Comparison of ENCODE assay signal across 1 cellular context in the genomic region with DNA sequence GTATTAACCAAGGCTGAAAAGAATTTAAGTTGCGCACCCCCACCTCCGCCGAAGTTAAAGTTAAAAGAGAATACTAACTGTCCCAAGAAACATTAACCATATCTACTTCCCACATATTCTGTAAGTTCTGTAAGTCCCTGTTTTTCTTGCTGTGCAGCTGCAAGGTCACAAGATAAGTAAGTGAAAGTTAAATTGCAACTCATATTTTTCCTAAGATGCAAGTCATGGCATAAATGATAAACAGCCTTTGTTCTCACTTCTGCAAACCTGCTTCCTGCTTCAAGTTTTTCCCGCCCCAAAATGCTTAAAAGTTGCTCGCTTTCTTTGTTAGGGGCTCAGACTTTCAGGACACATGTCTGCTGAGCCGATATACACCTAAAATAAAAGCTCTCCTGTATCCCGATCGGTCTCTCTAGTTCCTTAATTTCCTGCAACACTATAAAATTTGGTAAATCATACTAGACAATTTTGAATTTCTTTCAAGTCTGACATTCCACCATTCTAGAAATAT.
A peak's percentile ranks its signal among the peaks of the same experiment; 100 is the strongest.
TF ChIP-seq lines count a peak whose summit lies in the region.

No MANE protein-coding gene starts in this region.

TF ChIP-seq in K562, 482 proteins besides CTCF, POLR2A, EP300 and RAD21 (continues in another document):
- TF ChIP-seq XRCC5 (IDR thresholded peaks at IDR 0.05; ENCODE audit: low read depth, low read length): no peak
- no peak for TF ChIP-seq ZNF274 (IDR thresholded peaks at IDR 0.05; ENCODE audit: borderline replicate concordance, low read depth, low read length)
- TF ChIP-seq, protein P1, sequence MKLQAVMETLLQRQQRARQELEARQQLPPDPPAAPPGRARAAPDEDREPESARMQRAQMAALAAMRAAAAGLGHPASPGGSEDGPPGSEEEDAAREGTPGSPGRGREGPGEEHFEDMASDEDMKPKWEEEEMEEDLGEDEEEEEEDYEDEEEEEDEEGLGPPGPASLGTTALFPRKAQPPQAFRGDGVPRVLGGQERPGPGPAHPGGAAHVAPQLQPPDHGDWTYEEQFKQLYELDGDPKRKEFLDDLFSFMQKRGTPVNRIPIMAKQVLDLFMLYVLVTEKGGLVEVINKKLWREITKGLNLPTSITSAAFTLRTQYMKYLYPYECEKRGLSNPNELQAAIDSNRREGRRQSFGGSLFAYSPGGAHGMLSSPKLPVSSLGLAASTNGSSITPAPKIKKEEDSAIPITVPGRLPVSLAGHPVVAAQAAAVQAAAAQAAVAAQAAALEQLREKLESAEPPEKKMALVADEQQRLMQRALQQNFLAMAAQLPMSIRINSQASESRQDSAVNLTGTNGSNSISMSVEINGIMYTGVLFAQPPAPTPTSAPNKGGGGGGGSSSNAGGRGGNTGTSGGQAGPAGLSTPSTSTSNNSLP (IDR thresholded peaks at IDR 0.05; ENCODE audit: borderline replicate concordance, low read depth, low read length): peak; percentile 91; the same call in 1 of the 2 replicates
- peak; percentile 90 for TF ChIP-seq HDAC3 (IDR thresholded peaks at IDR 0.05; ENCODE audit: borderline replicate concordance, partially characterized antibody)
- TF ChIP-seq IFI16 (CRISPR knock-in tag; IDR thresholded peaks at IDR 0.05): peak; percentile 50; the same call in 1 of the 2 replicates
- peak; percentile 97 for TF ChIP-seq DPF2 (IDR thresholded peaks at IDR 0.05)
- no peak for TF ChIP-seq POLR2H (tag; IDR thresholded peaks at IDR 0.05; ENCODE audit: low read depth)
- TF ChIP-seq, protein P2, sequence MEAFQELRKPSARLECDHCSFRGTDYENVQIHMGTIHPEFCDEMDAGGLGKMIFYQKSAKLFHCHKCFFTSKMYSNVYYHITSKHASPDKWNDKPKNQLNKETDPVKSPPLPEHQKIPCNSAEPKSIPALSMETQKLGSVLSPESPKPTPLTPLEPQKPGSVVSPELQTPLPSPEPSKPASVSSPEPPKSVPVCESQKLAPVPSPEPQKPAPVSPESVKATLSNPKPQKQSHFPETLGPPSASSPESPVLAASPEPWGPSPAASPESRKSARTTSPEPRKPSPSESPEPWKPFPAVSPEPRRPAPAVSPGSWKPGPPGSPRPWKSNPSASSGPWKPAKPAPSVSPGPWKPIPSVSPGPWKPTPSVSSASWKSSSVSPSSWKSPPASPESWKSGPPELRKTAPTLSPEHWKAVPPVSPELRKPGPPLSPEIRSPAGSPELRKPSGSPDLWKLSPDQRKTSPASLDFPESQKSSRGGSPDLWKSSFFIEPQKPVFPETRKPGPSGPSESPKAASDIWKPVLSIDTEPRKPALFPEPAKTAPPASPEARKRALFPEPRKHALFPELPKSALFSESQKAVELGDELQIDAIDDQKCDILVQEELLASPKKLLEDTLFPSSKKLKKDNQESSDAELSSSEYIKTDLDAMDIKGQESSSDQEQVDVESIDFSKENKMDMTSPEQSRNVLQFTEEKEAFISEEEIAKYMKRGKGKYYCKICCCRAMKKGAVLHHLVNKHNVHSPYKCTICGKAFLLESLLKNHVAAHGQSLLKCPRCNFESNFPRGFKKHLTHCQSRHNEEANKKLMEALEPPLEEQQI (IDR thresholded peaks at IDR 0.05): peak; percentile 97
- peak; percentile 99 for TF ChIP-seq LEF1 (IDR thresholded peaks at IDR 0.05)
- peak; percentile 75 for TF ChIP-seq CCNT2 (IDR thresholded peaks at IDR 0.05; ENCODE audit: borderline replicate concordance, extremely low read depth, insufficient read length, low read depth, low read length)
- TF ChIP-seq CREB1 (IDR thresholded peaks at IDR 0.05): peak; percentile 65; the same call in 1 of the 2 replicates
- TF ChIP-seq CREB1 (CRISPR knock-in tag; IDR thresholded peaks at IDR 0.05): no peak
- TF ChIP-seq NBN (IDR thresholded peaks at IDR 0.05; ENCODE audit: low read depth): peak; percentile 83
- TF ChIP-seq ELK1 (CRISPR knock-in tag; IDR thresholded peaks at IDR 0.05): no peak
- peak; percentile 14; the same call in 1 of the 2 replicates for TF ChIP-seq CREB3L1 (IDR thresholded peaks at IDR 0.05; ENCODE audit: borderline replicate concordance, low read depth)
- peak; percentile 80 to 95; a peak in 3 of 4 replicates for TF ChIP-seq TBL1XR1 (IDR thresholded peaks at IDR 0.05; ENCODE audit: low read length in 2 of 2)
- peak; percentile 77 for TF ChIP-seq EP400 (IDR thresholded peaks at IDR 0.05)
- TF ChIP-seq ZNF76 (CRISPR knock-in tag; IDR thresholded peaks at IDR 0.05; ENCODE audit: borderline replicate concordance): no peak
- peak; percentile 92 for TF ChIP-seq MAFF (IDR thresholded peaks at IDR 0.05; ENCODE audit: low read length)
- no peak for TF ChIP-seq NFIX (CRISPR knock-in tag; IDR thresholded peaks at IDR 0.05; ENCODE audit: low read depth)
- TF ChIP-seq ZNF766 (CRISPR knock-in tag; conservative IDR thresholded peaks at IDR 0.05): peak; percentile 91
- TF ChIP-seq ZNF239 (CRISPR knock-in tag; IDR thresholded peaks at IDR 0.05): peak; percentile 65
- TF ChIP-seq, protein P3, sequence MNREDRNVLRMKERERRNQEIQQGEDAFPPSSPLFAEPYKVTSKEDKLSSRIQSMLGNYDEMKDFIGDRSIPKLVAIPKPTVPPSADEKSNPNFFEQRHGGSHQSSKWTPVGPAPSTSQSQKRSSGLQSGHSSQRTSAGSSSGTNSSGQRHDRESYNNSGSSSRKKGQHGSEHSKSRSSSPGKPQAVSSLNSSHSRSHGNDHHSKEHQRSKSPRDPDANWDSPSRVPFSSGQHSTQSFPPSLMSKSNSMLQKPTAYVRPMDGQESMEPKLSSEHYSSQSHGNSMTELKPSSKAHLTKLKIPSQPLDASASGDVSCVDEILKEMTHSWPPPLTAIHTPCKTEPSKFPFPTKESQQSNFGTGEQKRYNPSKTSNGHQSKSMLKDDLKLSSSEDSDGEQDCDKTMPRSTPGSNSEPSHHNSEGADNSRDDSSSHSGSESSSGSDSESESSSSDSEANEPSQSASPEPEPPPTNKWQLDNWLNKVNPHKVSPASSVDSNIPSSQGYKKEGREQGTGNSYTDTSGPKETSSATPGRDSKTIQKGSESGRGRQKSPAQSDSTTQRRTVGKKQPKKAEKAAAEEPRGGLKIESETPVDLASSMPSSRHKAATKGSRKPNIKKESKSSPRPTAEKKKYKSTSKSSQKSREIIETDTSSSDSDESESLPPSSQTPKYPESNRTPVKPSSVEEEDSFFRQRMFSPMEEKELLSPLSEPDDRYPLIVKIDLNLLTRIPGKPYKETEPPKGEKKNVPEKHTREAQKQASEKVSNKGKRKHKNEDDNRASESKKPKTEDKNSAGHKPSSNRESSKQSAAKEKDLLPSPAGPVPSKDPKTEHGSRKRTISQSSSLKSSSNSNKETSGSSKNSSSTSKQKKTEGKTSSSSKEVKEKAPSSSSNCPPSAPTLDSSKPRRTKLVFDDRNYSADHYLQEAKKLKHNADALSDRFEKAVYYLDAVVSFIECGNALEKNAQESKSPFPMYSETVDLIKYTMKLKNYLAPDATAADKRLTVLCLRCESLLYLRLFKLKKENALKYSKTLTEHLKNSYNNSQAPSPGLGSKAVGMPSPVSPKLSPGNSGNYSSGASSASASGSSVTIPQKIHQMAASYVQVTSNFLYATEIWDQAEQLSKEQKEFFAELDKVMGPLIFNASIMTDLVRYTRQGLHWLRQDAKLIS (CRISPR knock-in tag; IDR thresholded peaks at IDR 0.05): no peak
- TF ChIP-seq RBM15 (IDR thresholded peaks at IDR 0.05; ENCODE audit: insufficient read depth, low read length): no peak
- TF ChIP-seq NFRKB (IDR thresholded peaks at IDR 0.05; ENCODE audit: low read depth): peak; percentile 65; the same call in 1 of the 2 replicates
- TF ChIP-seq MAFG (tag; conservative IDR thresholded peaks at IDR 0.05): peak; percentile 99
- peak; percentile 96 for TF ChIP-seq ESRRA (IDR thresholded peaks at IDR 0.05; ENCODE audit: borderline replicate concordance, low read depth)
- no peak for TF ChIP-seq CTCFL (IDR thresholded peaks at IDR 0.05; ENCODE audit: borderline replicate concordance, insufficient read depth, low read depth, low read length, poor library complexity, severe bottlenecking)
- TF ChIP-seq ETV6 (IDR thresholded peaks at IDR 0.05; ENCODE audit: borderline replicate concordance in 1 of 2, low read depth in 2 of 2, low read length in 1 of 2): no peak
- no peak for TF ChIP-seq ETV6 (CRISPR knock-in tag; IDR thresholded peaks at IDR 0.05; ENCODE audit: borderline replicate concordance)
- peak in 1 of 3 experiments; percentile 72; a peak in 2 of 6 replicates for TF ChIP-seq ZBTB11 (CRISPR knock-in tag; IDR thresholded peaks at IDR 0.05)
- TF ChIP-seq NONO (IDR thresholded peaks at IDR 0.05; ENCODE audit: low read depth in 2 of 2, low read length in 1 of 2): peak in 1 of 2 experiments; percentile 74; a peak in 3 of 4 replicates
- no peak for TF ChIP-seq ILF3 (IDR thresholded peaks at IDR 0.05; ENCODE audit: borderline replicate concordance)
- TF ChIP-seq NFE2 (IDR thresholded peaks at IDR 0.05; ENCODE audit: low read depth): peak; percentile 99
- TF ChIP-seq MLLT1 (IDR thresholded peaks at IDR 0.05): 0 out of 4 replicates have a peak, but pooled peaks of 1 of the 2 experiments have one; percentile 48
- peak; percentile 59; the same call in 1 of the 2 replicates for TF ChIP-seq RB1 (IDR thresholded peaks at IDR 0.05; ENCODE audit: low read depth)
- TF ChIP-seq ZNF444 (CRISPR knock-in tag; IDR thresholded peaks at IDR 0.05): 0 out of 2 replicates have a peak, but pooled peaks have one; percentile 0
